Comparison of ENCODE assay signal across 8 cellular contexts in genomic region chr7:102450242-102450641, GRCh38. TPM values are rescaled to one million over a fixed set of nuclear protein-coding genes. Genes with fewer than 3 reads are reported as not detected.
DNase-seq lines count a peak whose midpoint lies in the region; ATAC-seq and TF ChIP-seq lines count a peak whose summit lies in the region.

No MANE protein-coding gene starts in this region.

- no peak overlapping the region for H2BK15ac ChIP-seq in mesendoderm (replicated peaks; ENCODE audit: low read depth)

- H3K27ac ChIP-seq in neutrophil (peak overlapping the region; percentile 45), mesendoderm (ENCODE audit: low read depth, low read length) (no peak overlapping the region)

- H3K4me1 Mint-ChIP-seq in activated T-cell treated with anti-CD3 and anti-CD28 coated beads, Interleukin-2, amount 50 U/mL, for 4 hours (ENCODE audit: low read depth), result peaks cover 4% of the 10 kb centered on the region

- H4K20me1 ChIP-seq in Loucy (ENCODE audit: insufficient read depth, low read length, poor library complexity, severe bottlenecking), result no peaks in the 10 kb centered on the region

- H4K5ac ChIP-seq in mesendoderm (ENCODE audit: low read length), result no peak overlapping the region

- H2BK5ac ChIP-seq in mesendoderm (ENCODE audit: low read length), result no peak overlapping the region

- H3K9me3 Mint-ChIP-seq in activated T-cell treated with anti-CD3 and anti-CD28 coated beads, Interleukin-2, amount 50 U/mL, for 4 hours, result no peaks in the 10 kb centered on the region

- no peaks in the 10 kb centered on the region for H3K79me1 ChIP-seq in mesendoderm (ENCODE audit: low read length)

- no peak overlapping the region for H2AK5ac ChIP-seq in mesendoderm (ENCODE audit: low read length)

- TF ChIP-seq CTCF in Loucy (conservative IDR thresholded peaks at IDR 0.05; ENCODE audit: low read length) (peak; percentile 66), neutrophil (IDR thresholded peaks at IDR 0.05) (peak; percentile 14)

- H3K9me3 ChIP-seq in Loucy (ENCODE audit: insufficient read depth, low read depth, low read length) (no peaks in the 10 kb centered on the region), neutrophil (no peaks in the 10 kb centered on the region)

- H3K56ac ChIP-seq in mesendoderm (ENCODE audit: low read length), result no peak overlapping the region

- H3K36me3 Mint-ChIP-seq in activated T-cell treated with anti-CD3 and anti-CD28 coated beads, Interleukin-2, amount 50 U/mL, for 4 hours (ENCODE audit: insufficient read depth), result peaks cover 6% of the 10 kb centered on the region

- H3K9me2 ChIP-seq in Loucy (replicated peaks; ENCODE audit: low read depth, low read length), result no peaks in the 10 kb centered on the region

- DNase-seq in G401 (ENCODE audit: low spot score), result peak; percentile 94
- DNase-seq in activated T-cell treated with anti-CD3 and anti-CD28 coated beads, Interleukin-2, amount 50 U/mL, for 4 hours, result peak; percentile 56
- DNase-seq in EL, result no peak
- no peak for DNase-seq in mesendoderm

- H3K27me3 Mint-ChIP-seq in activated T-cell treated with anti-CD3 and anti-CD28 coated beads, Interleukin-2, amount 50 U/mL, for 4 hours (ENCODE audit: low read depth), result no peaks in the 10 kb centered on the region

- no peak overlapping the region for H3K23ac ChIP-seq in mesendoderm (ENCODE audit: low read length)

- no CpG with 5 or more reads among the region's 6 CpGs for WGBS in mesendoderm (ENCODE audit: extremely low coverage, insufficient coverage, low lambda C conversion rate)

- H2BK120ac ChIP-seq in mesendoderm (ENCODE audit: low read depth, low read length), result no peak overlapping the region

- H3K79me2 ChIP-seq in Loucy (ENCODE audit: insufficient read depth, low read length) (no peaks in the 10 kb centered on the region), mesendoderm (ENCODE audit: control insufficient read depth, insufficient read depth, low read length) (no peaks in the 10 kb centered on the region)

- in situ Hi-C loops in G401 (cut with HindIII; ENCODE audit: low sequenced_read_pairs), result no loop called here

- H3K36me3 ChIP-seq in Loucy (ENCODE audit: insufficient read depth, low read length) (peaks cover 21% of the 10 kb centered on the region; the same call in 1 of the 2 replicates), neutrophil (peaks cover 87% of the 10 kb centered on the region), mesendoderm (ENCODE audit: control insufficient read depth, insufficient read depth, low read length) (no peaks in the 10 kb centered on the region)

- ATAC-seq in activated T-cell treated with anti-CD3 and anti-CD28 coated beads, Interleukin-2, amount 50 U/mL, for 4 hours, result peak; percentile 72 to 78
- ATAC-seq in HG03571 (IDR thresholded peaks at IDR 0.05; ENCODE audit: unreplicated experiment) (no peak), GM21360 (IDR thresholded peaks at IDR 0.05; ENCODE audit: unreplicated experiment) (no peak)

- H3K18ac ChIP-seq in mesendoderm (ENCODE audit: low read length), result no peak overlapping the region

- no peak overlapping the region for H3K4me3 ChIP-seq in Loucy (ENCODE audit: low read length, poor library complexity, severe bottlenecking)
- no peak overlapping the region for H3K4me3 ChIP-seq in neutrophil (ENCODE audit: low read depth in 1 of 2, low read length in 1 of 2)
- no peak overlapping the region for H3K4me3 ChIP-seq in mesendoderm (ENCODE audit: low read length)

- H2AFZ ChIP-seq in Loucy (ENCODE audit: low read length), result no peak overlapping the region

- H3K4ac ChIP-seq in mesendoderm (ENCODE audit: low read depth, low read length), result no peak overlapping the region

- no peak overlapping the region for H3K4me3 Mint-ChIP-seq in activated T-cell treated with anti-CD3 and anti-CD28 coated beads, Interleukin-2, amount 50 U/mL, for 4 hours

- H3K4me1 ChIP-seq in Loucy (ENCODE audit: insufficient read depth, low read length, poor library complexity, severe bottlenecking) (no peaks in the 10 kb centered on the region), neutrophil (ENCODE audit: control insufficient read depth in 1 of 2, insufficient read depth in 1 of 2, low read depth in 1 of 2, low read length in 1 of 2) (peaks cover 0 to 5% of the 10 kb centered on the region in 2 experiments), mesendoderm (ENCODE audit: control insufficient read depth, low read depth, low read length) (no peaks in the 10 kb centered on the region)

- H3K4me2 ChIP-seq in Loucy (ENCODE audit: low read depth, low read length, poor library complexity, severe bottlenecking) (no peak overlapping the region), mesendoderm (ENCODE audit: low read length) (no peak overlapping the region)

- H3K9ac ChIP-seq in Loucy (ENCODE audit: low read depth, low read length, poor library complexity, severe bottlenecking) (no peak overlapping the region), mesendoderm (ENCODE audit: low read length) (no peak overlapping the region)

- H3K27me3 ChIP-seq in Loucy (ENCODE audit: insufficient read depth, low read length, poor library complexity, severe bottlenecking) (no peaks in the 10 kb centered on the region), neutrophil (no peaks in the 10 kb centered on the region), mesendoderm (ENCODE audit: insufficient read depth, low read length, poor library complexity) (no peaks in the 10 kb centered on the region)

- no peaks in the 10 kb centered on the region for H3F3A ChIP-seq in Loucy (ENCODE audit: low read depth)

- no peak overlapping the region for H4K8ac ChIP-seq in mesendoderm (ENCODE audit: low read depth, low read length)

RNA-seq across cellular contexts. Expression of gene ALKBH4, which starts 14.4 kb away (rescaled TPM):
- total RNA-seq in G401 (2014; rRNA removed; shearing (Covaris generic)), result 35.9 and 73.3 TPM in 2 replicates
- total RNA-seq in activated T-cell treated with anti-CD3 and anti-CD28 coated beads, Interleukin-2, amount 50 U/mL, for 4 hours, result 10 to 100 TPM; 13.7 to 15.4 (median 15.0) TPM
- polyA plus RNA-seq in mesendoderm (2013, experiment 1 of 2), result 11.3 TPM
- 11.6 TPM for polyA plus RNA-seq in mesendoderm (2013, experiment 2 of 2)

RNA-seq across cellular contexts. Expression of gene LRWD1, which starts 14.5 kb away (rescaled TPM):
- 60.6 and 75.4 TPM in 2 replicates for total RNA-seq in G401 (2014; rRNA removed; shearing (Covaris generic))
- total RNA-seq in activated T-cell treated with anti-CD3 and anti-CD28 coated beads, Interleukin-2, amount 50 U/mL, for 4 hours, result 10 to 100 TPM; 54.8 to 57.9 (median 57.7) TPM
- 12.8 TPM for polyA plus RNA-seq in mesendoderm (2013, experiment 1 of 2)
- 12.5 TPM for polyA plus RNA-seq in mesendoderm (2013, experiment 2 of 2)

RNA-seq across cellular contexts. Expression of gene ORAI2, which starts 16.9 kb away (rescaled TPM):
- total RNA-seq in G401 (2014; rRNA removed; shearing (Covaris generic)), result 106 and 147 TPM in 2 replicates
- total RNA-seq in activated T-cell treated with anti-CD3 and anti-CD28 coated beads, Interleukin-2, amount 50 U/mL, for 4 hours, result 10 to 100 TPM; 24.8 to 35.9 (median 27.4) TPM
- 17.1 TPM for polyA plus RNA-seq in mesendoderm (2013, experiment 1 of 2)
- polyA plus RNA-seq in mesendoderm (2013, experiment 2 of 2), result 16.6 TPM

RNA-seq across cellular contexts. Expression of gene POLR2J, which starts 28.5 kb away (rescaled TPM):
- total RNA-seq in G401 (2014; rRNA removed; shearing (Covaris generic)), result 53.6 and 57.6 TPM in 2 replicates
- 10 to 100 TPM; 67.3 to 77.4 (median 72.0) TPM for total RNA-seq in activated T-cell treated with anti-CD3 and anti-CD28 coated beads, Interleukin-2, amount 50 U/mL, for 4 hours
- polyA plus RNA-seq in mesendoderm (2013, experiment 1 of 2), result 139 TPM
- 136 TPM for polyA plus RNA-seq in mesendoderm (2013, experiment 2 of 2)

RNA-seq across cellular contexts. Expression of gene PRKRIP1, which starts 54.1 kb away (rescaled TPM):
- 25.2 and 25.9 TPM in 2 replicates for total RNA-seq in G401 (2014; rRNA removed; shearing (Covaris generic))
- total RNA-seq in activated T-cell treated with anti-CD3 and anti-CD28 coated beads, Interleukin-2, amount 50 U/mL, for 4 hours, result 10 to 100 TPM; 24.8 to 30.1 (median 27.0) TPM
- 15.9 TPM for polyA plus RNA-seq in mesendoderm (2013, experiment 1 of 2)
- 15.6 TPM for polyA plus RNA-seq in mesendoderm (2013, experiment 2 of 2)

Comparison
In these comparisons a context has a peak if more than half of its experiments do, and no peak if none do; other contexts are left out.
1. DNase-seq: peak in G401 (single experiment) and activated T-cell treated with anti-CD3 and anti-CD28 coated beads, Interleukin-2, amount 50 U/mL, for 4 hours (single experiment); none in EL (single experiment) and mesendoderm (single experiment).
2. ATAC-seq: peak in activated T-cell treated with anti-CD3 and anti-CD28 coated beads, Interleukin-2, amount 50 U/mL, for 4 hours (2 of 2); none in HG03571 (single experiment) and GM21360 (single experiment).